1 cellular context compared by ENCODE assay signal in genomic region chr17:68247445-68248198, GRCh38.
A peak's percentile ranks its signal among the peaks of the same experiment; 100 is the strongest.
TF ChIP-seq lines count a peak whose summit lies in the region.

A gene with protein sequence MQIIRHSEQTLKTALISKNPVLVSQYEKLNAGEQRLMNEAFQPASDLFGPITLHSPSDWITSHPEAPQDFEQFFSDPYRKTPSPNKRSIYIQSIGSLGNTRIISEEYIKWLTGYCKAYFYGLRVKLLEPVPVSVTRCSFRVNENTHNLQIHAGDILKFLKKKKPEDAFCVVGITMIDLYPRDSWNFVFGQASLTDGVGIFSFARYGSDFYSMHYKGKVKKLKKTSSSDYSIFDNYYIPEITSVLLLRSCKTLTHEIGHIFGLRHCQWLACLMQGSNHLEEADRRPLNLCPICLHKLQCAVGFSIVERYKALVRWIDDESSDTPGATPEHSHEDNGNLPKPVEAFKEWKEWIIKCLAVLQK (plus strand): TSS chr17:68248043. CDS start chr17:68250188, 2,145 bp downstream.

TF ChIP-seq in K562, 482 proteins besides CTCF, POLR2A, EP300 and RAD21 (continued from another document and continues in another):
- TF ChIP-seq U2AF2 (optimal IDR thresholded peaks at IDR 0.05; ENCODE audit: low read depth, low read length) (no peak), CTBP1 (IDR thresholded peaks at IDR 0.05; ENCODE audit: borderline replicate concordance) (peak; percentile 89), EWSR1 (IDR thresholded peaks at IDR 0.05; ENCODE audit: borderline replicate concordance, low read depth, partially characterized antibody) (no peak), CEBPB (tag; IDR thresholded peaks at IDR 0.05) (no peak), TCF7 (IDR thresholded peaks at IDR 0.05; ENCODE audit: borderline replicate concordance) (no peak), ZBED1 (IDR thresholded peaks at IDR 0.05) (no peak), ETV5 (CRISPR knock-in tag; IDR thresholded peaks at IDR 0.05; ENCODE audit: low read depth) (no peak), RNF2 (IDR thresholded peaks at IDR 0.05) (peak; percentile 45; the same call in 1 of the 2 replicates), PPARD (CRISPR knock-in tag; IDR thresholded peaks at IDR 0.05) (no peak), ETS1 (conservative IDR thresholded peaks at IDR 0.05; ENCODE audit: control insufficient read depth, low read depth, low read length) (peak; percentile 11; the same call in 1 of the 2 replicates), EP400 (IDR thresholded peaks at IDR 0.05) (peak; percentile 88), CAMTA2 (CRISPR knock-in tag; conservative IDR thresholded peaks at IDR 0.05) (no peak), ATF7 (IDR thresholded peaks at IDR 0.05) (peak; percentile 71), HLTF (IDR thresholded peaks at IDR 0.05) (no peak), HSF4 (CRISPR knock-in tag; IDR thresholded peaks at IDR 0.05; ENCODE audit: borderline replicate concordance) (no peak), RBBP5 (IDR thresholded peaks at IDR 0.05; ENCODE audit: borderline replicate concordance, insufficient read depth, low read length, poor library complexity, severe bottlenecking) (peak; percentile 75), MTA1 (IDR thresholded peaks at IDR 0.05; ENCODE audit: borderline replicate concordance) (no peak), CCNT2 (IDR thresholded peaks at IDR 0.05; ENCODE audit: borderline replicate concordance, extremely low read depth, insufficient read length, low read depth, low read length) (peak; percentile 85), PATZ1 (CRISPR knock-in tag; IDR thresholded peaks at IDR 0.05; ENCODE audit: borderline replicate concordance) (no peak), PHB2 (IDR thresholded peaks at IDR 0.05; ENCODE audit: low read depth) (no peak), CREM (IDR thresholded peaks at IDR 0.05; ENCODE audit: low read depth) (peak; percentile 83), ZNF584 (CRISPR knock-in tag; IDR thresholded peaks at IDR 0.05; ENCODE audit: low read depth) (no peak), IRF9 (tag; IDR thresholded peaks at IDR 0.05) (no peak), ZNF699 (CRISPR knock-in tag; IDR thresholded peaks at IDR 0.05; ENCODE audit: insufficient replicate concordance) (no peak), DLX4 (CRISPR knock-in tag; IDR thresholded peaks at IDR 0.05) (no peak), FOXM1 (IDR thresholded peaks at IDR 0.05; ENCODE audit: low read depth) (no peak), FOXM1 (CRISPR knock-in tag; IDR thresholded peaks at IDR 0.05; ENCODE audit: low read depth) (0 out of 2 replicates have a peak, but pooled peaks have one; percentile 6), MAFF (IDR thresholded peaks at IDR 0.05; ENCODE audit: low read length) (no peak), ZMIZ1 (IDR thresholded peaks at IDR 0.05; ENCODE audit: low read depth in 2 of 2, low read length in 2 of 2) (no peak), EZH2 (IDR thresholded peaks at IDR 0.05; ENCODE audit: borderline replicate concordance, low read depth, low read length) (no peak), MYC (IDR thresholded peaks at IDR 0.05; ENCODE audit: low read depth, low read length) (no peak; the same call in 1 of the 2 replicates), MYC (CRISPR knock-in tag; IDR thresholded peaks at IDR 0.05; ENCODE audit: borderline replicate concordance, low read depth) (peak; percentile 79; the same call in 1 of the 2 replicates), HDAC3 (IDR thresholded peaks at IDR 0.05; ENCODE audit: borderline replicate concordance, partially characterized antibody) (no peak), CEBPZ (IDR thresholded peaks at IDR 0.05; ENCODE audit: borderline replicate concordance, low read depth, low read length) (no peak), HDGF (IDR thresholded peaks at IDR 0.05) (no peak), ETS2 (tag; IDR thresholded peaks at IDR 0.05; ENCODE audit: borderline replicate concordance, poor library complexity, severe bottlenecking) (no peak), SRSF7 (optimal IDR thresholded peaks at IDR 0.05; ENCODE audit: low read depth, low read length) (no peak), ZNF224 (CRISPR knock-in tag; IDR thresholded peaks at IDR 0.05) (no peak), ZNF143 (CRISPR knock-in tag; IDR thresholded peaks at IDR 0.05) (0 out of 2 replicates have a peak, but pooled peaks have one; percentile 51), ZFP1 (CRISPR knock-in tag; IDR thresholded peaks at IDR 0.05) (no peak), ZNF354B (CRISPR knock-in tag; IDR thresholded peaks at IDR 0.05) (no peak), CBFA2T3 (IDR thresholded peaks at IDR 0.05) (no peak), GABPA (tag; conservative IDR thresholded peaks at IDR 0.05; ENCODE audit: low read depth) (no peak), ZKSCAN1 (IDR thresholded peaks at IDR 0.05; ENCODE audit: low read depth, low read length) (0 out of 2 replicates have a peak, but pooled peaks have one; percentile 13)
- TF ChIP-seq, protein P1, sequence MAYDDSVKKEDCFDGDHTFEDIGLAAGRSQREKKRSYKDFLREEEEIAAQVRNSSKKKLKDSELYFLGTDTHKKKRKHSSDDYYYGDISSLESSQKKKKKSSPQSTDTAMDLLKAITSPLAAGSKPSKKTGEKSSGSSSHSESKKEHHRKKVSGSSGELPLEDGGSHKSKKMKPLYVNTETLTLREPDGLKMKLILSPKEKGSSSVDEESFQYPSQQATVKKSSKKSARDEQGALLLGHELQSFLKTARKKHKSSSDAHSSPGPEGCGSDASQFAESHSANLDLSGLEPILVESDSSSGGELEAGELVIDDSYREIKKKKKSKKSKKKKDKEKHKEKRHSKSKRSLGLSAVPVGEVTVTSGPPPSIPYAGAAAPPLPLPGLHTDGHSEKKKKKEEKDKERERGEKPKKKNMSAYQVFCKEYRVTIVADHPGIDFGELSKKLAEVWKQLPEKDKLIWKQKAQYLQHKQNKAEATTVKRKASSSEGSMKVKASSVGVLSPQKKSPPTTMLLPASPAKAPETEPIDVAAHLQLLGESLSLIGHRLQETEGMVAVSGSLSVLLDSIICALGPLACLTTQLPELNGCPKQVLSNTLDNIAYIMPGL (CRISPR knock-in tag; IDR thresholded peaks at IDR 0.05) = no peak
- TF ChIP-seq, protein P2, sequence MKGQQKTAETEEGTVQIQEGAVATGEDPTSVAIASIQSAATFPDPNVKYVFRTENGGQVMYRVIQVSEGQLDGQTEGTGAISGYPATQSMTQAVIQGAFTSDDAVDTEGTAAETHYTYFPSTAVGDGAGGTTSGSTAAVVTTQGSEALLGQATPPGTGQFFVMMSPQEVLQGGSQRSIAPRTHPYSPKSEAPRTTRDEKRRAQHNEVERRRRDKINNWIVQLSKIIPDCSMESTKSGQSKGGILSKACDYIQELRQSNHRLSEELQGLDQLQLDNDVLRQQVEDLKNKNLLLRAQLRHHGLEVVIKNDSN (CRISPR knock-in tag; IDR thresholded peaks at IDR 0.05) = peak; percentile 62; the same call in 1 of the 2 replicates
- TF ChIP-seq, protein P3, sequence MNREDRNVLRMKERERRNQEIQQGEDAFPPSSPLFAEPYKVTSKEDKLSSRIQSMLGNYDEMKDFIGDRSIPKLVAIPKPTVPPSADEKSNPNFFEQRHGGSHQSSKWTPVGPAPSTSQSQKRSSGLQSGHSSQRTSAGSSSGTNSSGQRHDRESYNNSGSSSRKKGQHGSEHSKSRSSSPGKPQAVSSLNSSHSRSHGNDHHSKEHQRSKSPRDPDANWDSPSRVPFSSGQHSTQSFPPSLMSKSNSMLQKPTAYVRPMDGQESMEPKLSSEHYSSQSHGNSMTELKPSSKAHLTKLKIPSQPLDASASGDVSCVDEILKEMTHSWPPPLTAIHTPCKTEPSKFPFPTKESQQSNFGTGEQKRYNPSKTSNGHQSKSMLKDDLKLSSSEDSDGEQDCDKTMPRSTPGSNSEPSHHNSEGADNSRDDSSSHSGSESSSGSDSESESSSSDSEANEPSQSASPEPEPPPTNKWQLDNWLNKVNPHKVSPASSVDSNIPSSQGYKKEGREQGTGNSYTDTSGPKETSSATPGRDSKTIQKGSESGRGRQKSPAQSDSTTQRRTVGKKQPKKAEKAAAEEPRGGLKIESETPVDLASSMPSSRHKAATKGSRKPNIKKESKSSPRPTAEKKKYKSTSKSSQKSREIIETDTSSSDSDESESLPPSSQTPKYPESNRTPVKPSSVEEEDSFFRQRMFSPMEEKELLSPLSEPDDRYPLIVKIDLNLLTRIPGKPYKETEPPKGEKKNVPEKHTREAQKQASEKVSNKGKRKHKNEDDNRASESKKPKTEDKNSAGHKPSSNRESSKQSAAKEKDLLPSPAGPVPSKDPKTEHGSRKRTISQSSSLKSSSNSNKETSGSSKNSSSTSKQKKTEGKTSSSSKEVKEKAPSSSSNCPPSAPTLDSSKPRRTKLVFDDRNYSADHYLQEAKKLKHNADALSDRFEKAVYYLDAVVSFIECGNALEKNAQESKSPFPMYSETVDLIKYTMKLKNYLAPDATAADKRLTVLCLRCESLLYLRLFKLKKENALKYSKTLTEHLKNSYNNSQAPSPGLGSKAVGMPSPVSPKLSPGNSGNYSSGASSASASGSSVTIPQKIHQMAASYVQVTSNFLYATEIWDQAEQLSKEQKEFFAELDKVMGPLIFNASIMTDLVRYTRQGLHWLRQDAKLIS (CRISPR knock-in tag; IDR thresholded peaks at IDR 0.05) = no peak
